In genomic region chr6:144131248-144131709, GRCh38 we compare ENCODE assay signal across 10 cellular contexts. TPM values are rescaled to one million over a fixed set of nuclear protein-coding genes. Genes with fewer than 3 reads are reported as not detected.
DNase-seq lines count a peak whose midpoint lies in the region; ATAC-seq and TF ChIP-seq lines count a peak whose summit lies in the region.
"Had no signal": no experiment of that assay in that cellular context is flagged by ENCODE, and none has a peak within 500 bp of the region (broad histone marks: within the 10 kb centered on the region; RNA-seq: fewer than 3 reads in every experiment).

No MANE protein-coding gene starts in this region.

- H3K4me3 ChIP-seq in cardiac fibroblast (replicated peaks in 1 of 2; ENCODE audit: low read depth in 2 of 2, low read length in 2 of 2) = no peak overlapping the region
- H3K4me3 ChIP-seq: BLaER1 had no signal

- peaks cover 2% of the 10 kb centered on the region for H3K27me3 Mint-ChIP-seq in activated naive CD4-positive, alpha-beta T cell treated with anti-CD3 and anti-CD28 coated beads, Interleukin-2, amount 50 U/mL, for 24 hours
- peaks cover 4% of the 10 kb centered on the region for H3K27me3 Mint-ChIP-seq in activated naive CD4-positive, alpha-beta T cell treated with anti-CD3 and anti-CD28 coated beads, Interleukin-2, amount 10 ng/mL, durations not matched to agents 7 days and 5 days
- no peaks in the 10 kb centered on the region for H3K27me3 Mint-ChIP-seq in stimulated activated naive CD8-positive, alpha-beta T cell treated with anti-CD3 and anti-CD28 coated beads, Interleukin-15, amount 100 ng/mL, for 72 hours

- no peaks in the 10 kb centered on the region for H3K9me3 Mint-ChIP-seq in activated naive CD4-positive, alpha-beta T cell treated with anti-CD3 and anti-CD28 coated beads, Interleukin-2, amount 50 U/mL, for 24 hours
- H3K9me3 Mint-ChIP-seq in activated naive CD4-positive, alpha-beta T cell treated with anti-CD3 and anti-CD28 coated beads, Interleukin-2, amount 10 ng/mL, durations not matched to agents 7 days and 5 days = no peaks in the 10 kb centered on the region
- H3K9me3 Mint-ChIP-seq in stimulated activated naive CD8-positive, alpha-beta T cell treated with anti-CD3 and anti-CD28 coated beads, Interleukin-15, amount 100 ng/mL, for 72 hours = peaks cover 0 to 8% of the 10 kb centered on the region in 2 donors

- no peak for TF ChIP-seq CTCF in cardiac fibroblast (IDR thresholded peaks at IDR 0.05; ENCODE audit: low read depth, low read length)

- DNase-seq in activated naive CD4-positive, alpha-beta T cell treated with anti-CD3 and anti-CD28 coated beads, Interleukin-2, amount 10 ng/mL, durations not matched to agents 7 days and 5 days = no peak
- DNase-seq in HT1080 (ENCODE audit: low read depth) (peak; percentile 71), cardiac fibroblast (ENCODE audit: low read depth in 2 of 2) (peak; percentile 51 to 89), DMS 273 treated with DMSO at 0.1 percent for 48 hours (lab: John Stamatoyannopoulos, UW) (no peak), NCI-H146 (lab: John Stamatoyannopoulos, UW) (no peak)
- DNase-seq in stimulated activated naive CD8-positive, alpha-beta T cell treated with anti-CD3 and anti-CD28 coated beads, Interleukin-15, amount 100 ng/mL, for 72 hours = no peak
- DNase-seq: naive thymus-derived CD4-positive, alpha-beta T cell had no signal

- CTCF ChIA-PET in activated naive CD4-positive, alpha-beta T cell treated with anti-CD3 and anti-CD28 coated beads, Interleukin-2, amount 10 ng/mL, durations not matched to agents 7 days and 5 days (lab: Charles Lee) = no interaction called here

- H3K27ac Mint-ChIP-seq in activated naive CD4-positive, alpha-beta T cell treated with anti-CD3 and anti-CD28 coated beads, Interleukin-2, amount 50 U/mL, for 24 hours = peak overlapping the region; percentile 100
- H3K27ac Mint-ChIP-seq in activated naive CD4-positive, alpha-beta T cell treated with anti-CD3 and anti-CD28 coated beads, Interleukin-2, amount 10 ng/mL, durations not matched to agents 7 days and 5 days = no peak overlapping the region
- peak overlapping the region; percentile 95 for H3K27ac Mint-ChIP-seq in stimulated activated naive CD8-positive, alpha-beta T cell treated with anti-CD3 and anti-CD28 coated beads, Interleukin-15, amount 100 ng/mL, for 72 hours
- H3K27ac Mint-ChIP-seq: naive thymus-derived CD4-positive, alpha-beta T cell had no signal

- peaks cover 50% of the 10 kb centered on the region for H3K4me1 Mint-ChIP-seq in activated naive CD4-positive, alpha-beta T cell treated with anti-CD3 and anti-CD28 coated beads, Interleukin-2, amount 50 U/mL, for 24 hours
- peaks cover 9% of the 10 kb centered on the region for H3K4me1 Mint-ChIP-seq in activated naive CD4-positive, alpha-beta T cell treated with anti-CD3 and anti-CD28 coated beads, Interleukin-2, amount 10 ng/mL, durations not matched to agents 7 days and 5 days
- H3K4me1 Mint-ChIP-seq in stimulated activated naive CD8-positive, alpha-beta T cell treated with anti-CD3 and anti-CD28 coated beads, Interleukin-15, amount 100 ng/mL, for 72 hours = peaks cover 45% of the 10 kb centered on the region

- peaks cover 2% of the 10 kb centered on the region for H3K36me3 Mint-ChIP-seq in activated naive CD4-positive, alpha-beta T cell treated with anti-CD3 and anti-CD28 coated beads, Interleukin-2, amount 50 U/mL, for 24 hours
- H3K36me3 Mint-ChIP-seq in activated naive CD4-positive, alpha-beta T cell treated with anti-CD3 and anti-CD28 coated beads, Interleukin-2, amount 10 ng/mL, durations not matched to agents 7 days and 5 days = no peaks in the 10 kb centered on the region

- peak overlapping the region; percentile 71 for H3K4me3 Mint-ChIP-seq in activated naive CD4-positive, alpha-beta T cell treated with anti-CD3 and anti-CD28 coated beads, Interleukin-2, amount 50 U/mL, for 24 hours
- H3K4me3 Mint-ChIP-seq in activated naive CD4-positive, alpha-beta T cell treated with anti-CD3 and anti-CD28 coated beads, Interleukin-2, amount 10 ng/mL, durations not matched to agents 7 days and 5 days = no peak overlapping the region
- peak overlapping the region; percentile 76 to 80 for H3K4me3 Mint-ChIP-seq in stimulated activated naive CD8-positive, alpha-beta T cell treated with anti-CD3 and anti-CD28 coated beads, Interleukin-15, amount 100 ng/mL, for 72 hours

- peak; percentile 95 for ATAC-seq in stimulated activated naive CD8-positive, alpha-beta T cell treated with anti-CD3 and anti-CD28 coated beads, Interleukin-15, amount 100 ng/mL, for 72 hours
- ATAC-seq in GM19035 (IDR thresholded peaks at IDR 0.05; ENCODE audit: unreplicated experiment) = no peak
- ATAC-seq: naive thymus-derived CD4-positive, alpha-beta T cell had no signal

RNA-seq across cellular contexts. Expression of gene STX11, which starts 19.0 kb away (rescaled TPM):
- total RNA-seq in HT1080 (2014; rRNA removed; shearing (Covaris generic)) = 0.43 and 1.7 TPM in 2 replicates
- polyA plus RNA-seq in HT1080 (2015; cell fraction: cytosol; rRNA removed) = 0.07 and 0.18 TPM in 2 replicates
- polyA plus RNA-seq in HT1080 (2015; cell fraction: nucleus; rRNA removed) = 0.12 and 0.42 TPM in 2 replicates

RNA-seq across cellular contexts. Expression of gene SF3B5, which starts 35.9 kb away (rescaled TPM):
- total RNA-seq in HT1080 (2014; rRNA removed; shearing (Covaris generic)) = 168 and 227 TPM in 2 replicates
- 163 and 190 TPM in 2 replicates for polyA plus RNA-seq in HT1080 (2015; cell fraction: cytosol; rRNA removed)
- polyA plus RNA-seq in HT1080 (2015; cell fraction: nucleus; rRNA removed) = 82.3 and 84.7 TPM in 2 replicates

Comparison
In these comparisons a context has a peak if more than half of its experiments do, and no peak if none do; other contexts are left out.
1. DNase-seq: peak in HT1080 (single experiment) and cardiac fibroblast (2 of 2); none in activated naive CD4-positive, alpha-beta T cell treated with anti-CD3 and anti-CD28 coated beads, Interleukin-2, amount 10 ng/mL, durations not matched to agents 7 days and 5 days (single experiment), stimulated activated naive CD8-positive, alpha-beta T cell treated with anti-CD3 and anti-CD28 coated beads, Interleukin-15, amount 100 ng/mL, for 72 hours (0 of 2), DMS 273 treated with DMSO at 0.1 percent for 48 hours (single experiment) and NCI-H146 (single experiment).